ENCODE assay signal across 8 cellular contexts in genomic region chr2:47057732-47058012, GRCh38.
DNase-seq lines count a peak whose midpoint lies in the region; ATAC-seq, FAIRE-seq and TF ChIP-seq lines count a peak whose summit lies in the region.

No MANE protein-coding gene starts in this region.

- peaks cover 43% of the 10 kb centered on the region for H3K4me1 Mint-ChIP-seq in neural progenitor cell

- TF ChIP-seq RAD21 in A549 (conservative IDR thresholded peaks at IDR 0.05 in 1 of 2, IDR thresholded peaks at IDR 0.05 in 1 of 2): no peak

- H3K4me2 ChIP-seq in A549: no peak overlapping the region
- no peak overlapping the region for H3K4me2 ChIP-seq in neural progenitor cell

- no peaks in the 10 kb centered on the region for H3F3A ChIP-seq in neural progenitor cell (ENCODE audit: low read depth)

- ATAC-seq in A549: peak in 1 of 2 experiments; percentile 12; a peak in 3 of 6 replicates
- peak; percentile 12 for ATAC-seq in HG02885 (IDR thresholded peaks at IDR 0.05; ENCODE audit: poor library complexity, unreplicated experiment)
- ATAC-seq in HG02642 (IDR thresholded peaks at IDR 0.05; ENCODE audit: poor library complexity, unreplicated experiment): no peak
- ATAC-seq in GM18907 (IDR thresholded peaks at IDR 0.05; ENCODE audit: unreplicated experiment): no peak

- H3K9me3 ChIP-seq in A549: no peaks in the 10 kb centered on the region
- H3K9me3 ChIP-seq in neural progenitor cell (ENCODE audit: low read depth): no peaks in the 10 kb centered on the region

- no peaks in the 10 kb centered on the region for H4K20me1 ChIP-seq in neural progenitor cell (ENCODE audit: low read depth)

- H3K27ac ChIP-seq in A549 (peak overlapping the region in 1 of 2 experiments; percentile 56; a peak in 3 of 6 replicates), coronary artery (peak overlapping the region; percentile 86 to 97), neural progenitor cell (no peak overlapping the region)

- H3K27me3 ChIP-seq in neural progenitor cell: no peaks in the 10 kb centered on the region

- peak overlapping the region; percentile 89 for H3K27ac Mint-ChIP-seq in neural progenitor cell

- no peak for FAIRE-seq in A549 (lab: Jason Lieb, UNC)

- POLR2A ChIA-PET in A549 (lab: Yijun Ruan, JAX): no interaction called here

- 44% methylated on average over 1 of the region's 1 CpG for WGBS in A549 (ENCODE audit: missing lambda C conversion rate)

- H3K9me3 Mint-ChIP-seq in neural progenitor cell: no peaks in the 10 kb centered on the region

- H3K4me1 ChIP-seq in A549 (peaks cover 7% of the 10 kb centered on the region; the same call in 1 of the 3 replicates), neural progenitor cell (peaks cover 24% of the 10 kb centered on the region)

- H3K4me3 Mint-ChIP-seq in neural progenitor cell: peak overlapping the region; percentile 44

- no peaks in the 10 kb centered on the region for H3K36me3 ChIP-seq in neural progenitor cell

- TF ChIP-seq CTCF in A549 (IDR thresholded peaks at IDR 0.05) (no peak), coronary artery (IDR thresholded peaks at IDR 0.05) (no peak), neural progenitor cell (IDR thresholded peaks at IDR 0.05) (no peak)

- TF ChIP-seq POLR2A in A549 (IDR thresholded peaks at IDR 0.05; ENCODE audit: low read length): no peak

- H2AFZ ChIP-seq in neural progenitor cell (replicated peaks): no peak overlapping the region

- H3K27me3 Mint-ChIP-seq in neural progenitor cell (ENCODE audit: insufficient read depth, low read depth): peaks cover 8% of the 10 kb centered on the region

- no peaks in the 10 kb centered on the region for H3K79me2 ChIP-seq in neural progenitor cell (ENCODE audit: low read depth)

- no peak overlapping the region for H3K9ac ChIP-seq in neural progenitor cell

- no peak for DNase-seq in A549 (ENCODE audit: low read depth in 1 of 2, low spot score in 1 of 2)
- no peak for DNase-seq in coronary artery (ENCODE audit: low spot score)
- no peak for DNase-seq in neural progenitor cell (ENCODE audit: low spot score)
- DNase-seq in epidermal melanocyte (ENCODE audit: insufficient read length, low spot score): no peak
- no peak for DNase-seq in glomerular visceral epithelial cell (ENCODE audit: extremely low spot score)

- TF ChIP-seq EP300 in A549 (IDR thresholded peaks at IDR 0.05): no peak

- peaks cover 10% of the 10 kb centered on the region for H3K36me3 Mint-ChIP-seq in neural progenitor cell

- CTCF ChIA-PET in A549 (lab: Yijun Ruan, JAX): interaction anchor here (0.9 to 1.5 kb wide), 4 partner anchors 8 to 34 kb away, joined by 3 to 5 read pairs (median 4); no protein-coding TSS in a partner anchor

- no peak overlapping the region for H3K4me3 ChIP-seq in A549
- no peak overlapping the region for H3K4me3 ChIP-seq in coronary artery
- H3K4me3 ChIP-seq in neural progenitor cell: no peak overlapping the region

TF ChIP-seq in A549, 52 proteins besides CTCF, POLR2A, EP300 and RAD21:
- TF ChIP-seq ZFP36 (IDR thresholded peaks at IDR 0.05; ENCODE audit: borderline replicate concordance, partially characterized antibody) (peak; percentile 41), EHF (CRISPR knock-in tag; IDR thresholded peaks at IDR 0.05) (no peak)
TF ChIP-seq in A549: peak in this region for 1.
